19 cellular contexts compared by ENCODE assay signal in genomic region chr1:217149791-217150190, GRCh38.
DNase-seq lines count a peak whose midpoint lies in the region; ATAC-seq, FAIRE-seq and TF ChIP-seq lines count a peak whose summit lies in the region.
"Had no signal": no experiment of that assay in that cellular context is flagged by ENCODE, and none has a peak within 500 bp of the region (broad histone marks: within the 10 kb centered on the region; RNA-seq: fewer than 3 reads in every experiment).

No MANE protein-coding gene starts in this region.

- no peak for TF ChIP-seq CTCF in mammary epithelial cell (conservative IDR thresholded peaks at IDR 0.05 in 1 of 2, IDR thresholded peaks at IDR 0.05 in 1 of 2; ENCODE audit: extremely low read depth in 1 of 2, insufficient read depth in 1 of 2, low read depth in 1 of 2, low read length in 2 of 2)
- TF ChIP-seq CTCF in MCF 10A (IDR thresholded peaks at IDR 0.05; ENCODE audit: unreplicated experiment), result no peak
- no peak for TF ChIP-seq CTCF in bronchial epithelial cell (IDR thresholded peaks at IDR 0.05; ENCODE audit: insufficient read depth, low read length, severe bottlenecking)
- no peak for TF ChIP-seq CTCF in heart right ventricle (IDR thresholded peaks at IDR 0.05)

- POLR2A ChIA-PET in MCF 10A (lab: Yijun Ruan, JAX), result no interaction called here

- no peaks in the 10 kb centered on the region for H4K20me1 ChIP-seq in mammary epithelial cell (ENCODE audit: insufficient read depth, low read length)

- no peak overlapping the region for H3K27ac Mint-ChIP-seq in MCF 10A (ENCODE audit: low read depth, unreplicated experiment)
- H3K27ac Mint-ChIP-seq: CD4-positive, alpha-beta memory T cell; GM23338; H9 had no signal

- no peak overlapping the region for H3K9ac ChIP-seq in mammary epithelial cell (ENCODE audit: insufficient read depth, low read length)

- peaks cover 8% of the 10 kb centered on the region for H3K4me1 Mint-ChIP-seq in MCF 10A (ENCODE audit: insufficient read depth, unreplicated experiment)
- H3K4me1 Mint-ChIP-seq: CD4-positive, alpha-beta memory T cell had no signal

- no peaks in the 10 kb centered on the region for H3K27me3 ChIP-seq in mammary epithelial cell (ENCODE audit: insufficient read depth, low read length)
- H3K27me3 ChIP-seq in bronchial epithelial cell (ENCODE audit: control insufficient read depth, insufficient read depth, low read length), result no peaks in the 10 kb centered on the region
- no peaks in the 10 kb centered on the region for H3K27me3 ChIP-seq in heart right ventricle

- in situ Hi-C loops in mammary epithelial cell (cut with MboI; ENCODE audit: low sequenced_read_pairs in 2 of 2), result no loop called here

- H3K27ac ChIP-seq in mammary epithelial cell (ENCODE audit: insufficient read depth, low read depth, low read length) (no peak overlapping the region), heart right ventricle (no peak overlapping the region)

- H3K27me3 Mint-ChIP-seq in MCF 10A (ENCODE audit: insufficient read depth, unreplicated experiment), result no peaks in the 10 kb centered on the region
- H3K27me3 Mint-ChIP-seq: CD4-positive, alpha-beta memory T cell had no signal

- H3K9me3 ChIP-seq in mammary epithelial cell (replicated peaks; ENCODE audit: insufficient read depth, low read length) (no peaks in the 10 kb centered on the region), heart right ventricle (peaks cover 0 to 37% (median 11%) of the 10 kb centered on the region in 11 donors)

- H3K4me1 ChIP-seq in mammary epithelial cell (ENCODE audit: insufficient read depth, low read length), result no peaks in the 10 kb centered on the region
- peaks cover 0 to 5% (median 0%) of the 10 kb centered on the region in 9 donors for H3K4me1 ChIP-seq in heart right ventricle

- dilution Hi-C loops in mammary epithelial cell (cut with HindIII; ENCODE audit: low sequenced_read_pairs), result no loop called here

- WGBS in mammary epithelial cell (ENCODE audit: low coverage, missing lambda C conversion rate), result 25% methylated on average over 2 of the region's 2 CpGs
- WGBS in heart right ventricle, 2 donors, result 71 to 80% methylated on average over 2 of the region's 2 CpGs

- H3K9me3 Mint-ChIP-seq in MCF 10A (ENCODE audit: unreplicated experiment), result peaks cover 8% of the 10 kb centered on the region

- BruUV-seq in mammary epithelial cell (replicated peaks; lab: Mats Ljungman, UMichigan) (no TSS peak), MCF 10A (replicated peaks; lab: Mats Ljungman, UMichigan) (no TSS peak)

- DNase-seq in mammary epithelial cell (peak; percentile 68), MCF 10A (ENCODE audit: unreplicated experiment) (no peak), bronchial epithelial cell (ENCODE audit: low read depth) (peak; percentile 82), NCI-H446 treated with DMSO at 0.1 percent for 48 hours (lab: John Stamatoyannopoulos, UW) (no peak), heart right ventricle (no peak)
- DNase-seq: C1 segment of cervical spinal cord; Calu3; CD4-positive, alpha-beta memory T cell; COR-L47; DMS153; DMS79 treated with DMSO at 0.1 percent for 48 hours; GF-D8; H9 had no signal

- no peak overlapping the region for H3K4me2 ChIP-seq in mammary epithelial cell (ENCODE audit: insufficient read depth, low read depth, low read length)
- H3K4me2 ChIP-seq: GM23338 had no signal

- peak; percentile 25 for ATAC-seq in esophagus mucosa
- ATAC-seq in SK-N-SH treated with all-trans-retinoic acid at 6 μM for 48 hours, result no peak
- ATAC-seq in heart right ventricle, result no peak
- ATAC-seq: GM23338, HCT116 had no signal

- intact Hi-C loops in mammary epithelial cell (cut with micrococcal nuclease) (no loop called here), MCF 10A (cut with micrococcal nuclease) (no loop called here), heart right ventricle (cut with DNase I) (no loop called here)

- H3K36me3 Mint-ChIP-seq in MCF 10A (ENCODE audit: insufficient read depth, unreplicated experiment), result no peaks in the 10 kb centered on the region
- H3K36me3 Mint-ChIP-seq: CD4-positive, alpha-beta memory T cell had no signal

- H3K36me3 ChIP-seq in mammary epithelial cell (ENCODE audit: insufficient read depth, low read length) (no peaks in the 10 kb centered on the region), bronchial epithelial cell (ENCODE audit: control insufficient read depth, insufficient read depth, low read length) (no peaks in the 10 kb centered on the region), heart right ventricle (no peaks in the 10 kb centered on the region)

- CTCF ChIA-PET in mammary epithelial cell (lab: Charles Lee; ENCODE audit: low non-redundant PET), result no interaction called here
- CTCF ChIA-PET in MCF 10A (lab: Yijun Ruan, JAX), result no interaction called here

- H3K79me2 ChIP-seq in mammary epithelial cell (ENCODE audit: insufficient read depth, low read length), result no peaks in the 10 kb centered on the region

- no peak overlapping the region for H2AFZ ChIP-seq in mammary epithelial cell (ENCODE audit: low read depth, low read length)
- H2AFZ ChIP-seq: GM23338 had no signal

- H3K4me3 Mint-ChIP-seq in MCF 10A (ENCODE audit: unreplicated experiment), result no peak overlapping the region
- H3K4me3 Mint-ChIP-seq: CD4-positive, alpha-beta memory T cell; GM23338; H9 had no signal

- H3K4me3 ChIP-seq in mammary epithelial cell (replicated peaks in 1 of 3; ENCODE audit: insufficient read depth in 1 of 3, low read depth in 2 of 3, low read length in 3 of 3) (no peak overlapping the region), bronchial epithelial cell (ENCODE audit: low read depth, low read length) (no peak overlapping the region), heart right ventricle (no peak overlapping the region)
- H3K4me3 ChIP-seq: GM23338 had no signal

- FAIRE-seq in bronchial epithelial cell (lab: Jason Lieb, UNC), result no peak
- FAIRE-seq: GM12891, GM18507 had no signal

TF ChIP-seq in SK-N-SH treated with all-trans-retinoic acid at 6 μM for 48 hours, 23 proteins besides CTCF, POLR2A, EP300 and RAD21 (continues in another document):
- TF ChIP-seq ZNF8 (CRISPR knock-in tag; IDR thresholded peaks at IDR 0.05) (no peak), RARB (CRISPR knock-in tag; IDR thresholded peaks at IDR 0.05) (no peak), ZFP3 (CRISPR knock-in tag; IDR thresholded peaks at IDR 0.05) (no peak), ESRRG (CRISPR knock-in tag; IDR thresholded peaks at IDR 0.05) (no peak), TOX (CRISPR knock-in tag; IDR thresholded peaks at IDR 0.05; ENCODE audit: borderline replicate concordance) (no peak), OSR1 (CRISPR knock-in tag; IDR thresholded peaks at IDR 0.05) (no peak), BACH2 (CRISPR knock-in tag; IDR thresholded peaks at IDR 0.05; ENCODE audit: borderline replicate concordance) (no peak), CSDC2 (CRISPR knock-in tag; IDR thresholded peaks at IDR 0.05) (no peak), PPARA (CRISPR knock-in tag; IDR thresholded peaks at IDR 0.05; ENCODE audit: borderline replicate concordance) (no peak), ARNTL (CRISPR knock-in tag; IDR thresholded peaks at IDR 0.05; ENCODE audit: borderline replicate concordance, low read depth) (no peak), CREB5 (CRISPR knock-in tag; IDR thresholded peaks at IDR 0.05; ENCODE audit: low read depth) (no peak), GLIS3 (CRISPR knock-in tag; IDR thresholded peaks at IDR 0.05) (no peak), ISL1 (CRISPR knock-in tag; IDR thresholded peaks at IDR 0.05) (no peak), ZC3H10 (CRISPR knock-in tag; IDR thresholded peaks at IDR 0.05) (no peak), SNAI2 (CRISPR knock-in tag; IDR thresholded peaks at IDR 0.05) (no peak), TCF4 (CRISPR knock-in tag; IDR thresholded peaks at IDR 0.05; ENCODE audit: borderline replicate concordance) (no peak)
- TF ChIP-seq, protein P1, sequence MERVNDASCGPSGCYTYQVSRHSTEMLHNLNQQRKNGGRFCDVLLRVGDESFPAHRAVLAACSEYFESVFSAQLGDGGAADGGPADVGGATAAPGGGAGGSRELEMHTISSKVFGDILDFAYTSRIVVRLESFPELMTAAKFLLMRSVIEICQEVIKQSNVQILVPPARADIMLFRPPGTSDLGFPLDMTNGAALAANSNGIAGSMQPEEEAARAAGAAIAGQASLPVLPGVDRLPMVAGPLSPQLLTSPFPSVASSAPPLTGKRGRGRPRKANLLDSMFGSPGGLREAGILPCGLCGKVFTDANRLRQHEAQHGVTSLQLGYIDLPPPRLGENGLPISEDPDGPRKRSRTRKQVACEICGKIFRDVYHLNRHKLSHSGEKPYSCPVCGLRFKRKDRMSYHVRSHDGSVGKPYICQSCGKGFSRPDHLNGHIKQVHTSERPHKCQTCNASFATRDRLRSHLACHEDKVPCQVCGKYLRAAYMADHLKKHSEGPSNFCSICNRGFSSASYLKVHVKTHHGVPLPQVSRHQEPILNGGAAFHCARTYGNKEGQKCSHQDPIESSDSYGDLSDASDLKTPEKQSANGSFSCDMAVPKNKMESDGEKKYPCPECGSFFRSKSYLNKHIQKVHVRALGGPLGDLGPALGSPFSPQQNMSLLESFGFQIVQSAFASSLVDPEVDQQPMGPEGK (CRISPR knock-in tag; IDR thresholded peaks at IDR 0.05; ENCODE audit: borderline replicate concordance), result no peak
- TF ChIP-seq, protein P2, sequence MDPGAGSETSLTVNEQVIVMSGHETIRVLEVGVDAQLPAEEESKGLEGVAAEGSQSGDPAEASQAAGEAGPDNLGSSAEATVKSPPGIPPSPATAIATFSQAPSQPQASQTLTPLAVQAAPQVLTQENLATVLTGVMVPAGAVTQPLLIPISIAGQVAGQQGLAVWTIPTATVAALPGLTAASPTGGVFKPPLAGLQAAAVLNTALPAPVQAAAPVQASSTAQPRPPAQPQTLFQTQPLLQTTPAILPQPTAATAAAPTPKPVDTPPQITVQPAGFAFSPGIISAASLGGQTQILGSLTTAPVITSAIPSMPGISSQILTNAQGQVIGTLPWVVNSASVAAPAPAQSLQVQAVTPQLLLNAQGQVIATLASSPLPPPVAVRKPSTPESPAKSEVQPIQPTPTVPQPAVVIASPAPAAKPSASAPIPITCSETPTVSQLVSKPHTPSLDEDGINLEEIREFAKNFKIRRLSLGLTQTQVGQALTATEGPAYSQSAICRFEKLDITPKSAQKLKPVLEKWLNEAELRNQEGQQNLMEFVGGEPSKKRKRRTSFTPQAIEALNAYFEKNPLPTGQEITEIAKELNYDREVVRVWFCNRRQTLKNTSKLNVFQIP (CRISPR knock-in tag; IDR thresholded peaks at IDR 0.05; ENCODE audit: borderline replicate concordance, low read depth), result no peak

Comparison
In these comparisons a context has a peak if more than half of its experiments do, and no peak if none do; other contexts are left out.
1. DNase-seq: peak in mammary epithelial cell (single experiment) and bronchial epithelial cell (single experiment); none in MCF 10A (single experiment), NCI-H446 treated with DMSO at 0.1 percent for 48 hours (single experiment) and heart right ventricle (0 of 2).